ENCODE assay signal across 34 cellular contexts in the genomic region with DNA sequence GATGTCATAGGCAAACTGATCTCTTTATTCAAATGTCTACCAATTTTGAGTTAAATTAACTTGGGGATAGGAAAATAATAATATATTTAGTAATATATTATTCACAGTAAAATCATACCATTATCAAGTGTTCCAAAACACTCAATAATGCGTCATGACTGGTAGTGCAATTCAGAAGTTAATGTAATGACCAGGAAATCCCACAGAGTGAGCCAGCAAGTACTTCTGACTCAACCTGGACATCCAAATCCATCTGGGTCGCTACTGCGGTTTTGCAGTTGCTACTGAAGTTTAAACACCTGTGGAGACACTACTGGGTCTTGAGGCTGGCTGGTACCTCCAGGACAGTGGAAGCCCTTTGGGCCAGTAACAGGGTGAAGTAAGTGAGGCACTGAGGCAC. TPM values are rescaled to one million over a fixed set of nuclear protein-coding genes. Genes with fewer than 3 reads are reported as not detected.
DNase-seq lines count a peak whose midpoint lies in the region; FAIRE-seq and TF ChIP-seq lines count a peak whose summit lies in the region.
"Had no signal": no experiment of that assay in that cellular context is flagged by ENCODE, and none has a peak within 500 bp of the region (broad histone marks: within the 10 kb centered on the region; RNA-seq: fewer than 3 reads in every experiment).

No MANE protein-coding gene starts in this region.

- H3K79me1 ChIP-seq in trophoblast cell (ENCODE audit: low read length), result no peaks in the 10 kb centered on the region

- H2AK5ac ChIP-seq in trophoblast cell (ENCODE audit: low read length), result no peak overlapping the region

- no peak overlapping the region for H4K91ac ChIP-seq in trophoblast cell (ENCODE audit: low read depth, low read length)

- H3K4me2 ChIP-seq in astrocyte (ENCODE audit: low read length) (no peak overlapping the region), trophoblast cell (ENCODE audit: low read length) (no peak overlapping the region)

- H3K4me3 ChIP-seq in breast epithelium, result no peak overlapping the region
- H3K4me3 ChIP-seq in astrocyte (ENCODE audit: insufficient read depth, low read depth, low read length), result no peak overlapping the region
- no peak overlapping the region for H3K4me3 ChIP-seq in fibroblast of mammary gland (ENCODE audit: control insufficient read depth, low read depth, low read length)
- H3K4me3 ChIP-seq in trophoblast cell (ENCODE audit: low read depth, low read length), result no peak overlapping the region
- H3K4me3 ChIP-seq: gastrocnemius medialis, lower lobe of right lung, prostate gland, right lobe of liver, transverse colon had no signal

- BruUV-seq in MCF 10A (replicated peaks; lab: Mats Ljungman, UMichigan), result no TSS peak

- FAIRE-seq in astrocyte (lab: Jason Lieb, UNC) (no peak), GM12892 (lab: Jason Lieb, UNC) (no peak)

- no peaks in the 10 kb centered on the region for H4K20me1 ChIP-seq in astrocyte (ENCODE audit: insufficient read depth, low read length)

- H3K27ac ChIP-seq in breast epithelium (no peak overlapping the region), astrocyte (ENCODE audit: low read depth, low read length) (no peak overlapping the region), trophoblast cell (ENCODE audit: low read depth, low read length) (no peak overlapping the region)
- H3K27ac ChIP-seq: 22Rv1, gastrocnemius medialis, HL-60, lower lobe of right lung, prostate gland, right lobe of liver, transverse colon, VCaP had no signal

- H3K14ac ChIP-seq in trophoblast cell (ENCODE audit: low read length), result no peak overlapping the region

- H3K4me3 Mint-ChIP-seq in MCF 10A (ENCODE audit: unreplicated experiment) (no peak overlapping the region), astrocyte (ENCODE audit: unreplicated experiment) (no peak overlapping the region)
- H3K4me3 Mint-ChIP-seq: activated naive CD4-positive, alpha-beta T cell treated with anti-CD3 and anti-CD28 coated beads, Interleukin-2, amount 50 U/mL, for 24 hours; effector memory CD8-positive, alpha-beta T cell; naive thymus-derived CD8-positive, alpha-beta T cell had no signal

- H3K9me3 Mint-ChIP-seq in MCF 10A (ENCODE audit: unreplicated experiment) (no peaks in the 10 kb centered on the region), astrocyte (ENCODE audit: unreplicated experiment) (no peaks in the 10 kb centered on the region)
- H3K9me3 Mint-ChIP-seq: activated naive CD4-positive, alpha-beta T cell treated with anti-CD3 and anti-CD28 coated beads, Interleukin-2, amount 50 U/mL, for 24 hours; effector memory CD8-positive, alpha-beta T cell; naive thymus-derived CD8-positive, alpha-beta T cell had no signal

- TF ChIP-seq POLR2A in breast epithelium (IDR thresholded peaks at IDR 0.05), result no peak
- no peak for TF ChIP-seq POLR2A in GM12892 (IDR thresholded peaks at IDR 0.05; ENCODE audit: low read depth, low read length)

- H3K27me3 ChIP-seq in breast epithelium (no peaks in the 10 kb centered on the region), astrocyte (ENCODE audit: insufficient read depth, low read length) (no peaks in the 10 kb centered on the region), trophoblast cell (ENCODE audit: insufficient read depth, low read length) (no peaks in the 10 kb centered on the region)
- H3K27me3 ChIP-seq: gastrocnemius medialis, right lobe of liver, transverse colon had no signal

- H3K79me2 ChIP-seq in astrocyte (ENCODE audit: insufficient read depth, low read length), result no peaks in the 10 kb centered on the region
- no peaks in the 10 kb centered on the region for H3K79me2 ChIP-seq in trophoblast cell (ENCODE audit: control insufficient read depth, insufficient read depth, low read length, poor library complexity)

- H4K8ac ChIP-seq in trophoblast cell (ENCODE audit: low read depth, low read length), result no peak overlapping the region

- H3K23ac ChIP-seq in trophoblast cell (ENCODE audit: low read length), result no peak overlapping the region

- H3K4me1 Mint-ChIP-seq in MCF 10A (ENCODE audit: insufficient read depth, unreplicated experiment) (peaks cover 16% of the 10 kb centered on the region), astrocyte (ENCODE audit: low read depth, unreplicated experiment) (no peaks in the 10 kb centered on the region)

- no peak overlapping the region for H3K4ac ChIP-seq in trophoblast cell (ENCODE audit: low read depth, low read length)

- no peak overlapping the region for H3K18ac ChIP-seq in trophoblast cell (ENCODE audit: low read length)

- no CpG with 5 or more reads among the region's 3 CpGs for WGBS in trophoblast cell (ENCODE audit: extremely low coverage, insufficient coverage, insufficient read length)

- no peak overlapping the region for H2BK120ac ChIP-seq in trophoblast cell (ENCODE audit: insufficient read depth, low read length, poor library complexity)

- no peaks in the 10 kb centered on the region for H3K27me3 Mint-ChIP-seq in MCF 10A (ENCODE audit: insufficient read depth, unreplicated experiment)
- no peaks in the 10 kb centered on the region for H3K27me3 Mint-ChIP-seq in astrocyte (ENCODE audit: low read depth, unreplicated experiment)
- H3K27me3 Mint-ChIP-seq: activated naive CD4-positive, alpha-beta T cell treated with anti-CD3 and anti-CD28 coated beads, Interleukin-2, amount 50 U/mL, for 24 hours; effector memory CD8-positive, alpha-beta T cell; naive thymus-derived CD8-positive, alpha-beta T cell had no signal

- no peak overlapping the region for H2BK5ac ChIP-seq in trophoblast cell (ENCODE audit: low read depth, low read length, poor library complexity)

- intact Hi-C loops in MCF 10A (cut with micrococcal nuclease) (no loop called here), breast epithelium (cut with DNase I; ENCODE audit: low total_unique reads) (no loop called here)

- H2AFZ ChIP-seq in astrocyte (ENCODE audit: low read depth, low read length), result no peak overlapping the region
- H2AFZ ChIP-seq in trophoblast cell (ENCODE audit: insufficient read depth, low read length, poor library complexity), result no peak overlapping the region

- H3K36me3 Mint-ChIP-seq in MCF 10A (ENCODE audit: insufficient read depth, unreplicated experiment) (peaks cover 32% of the 10 kb centered on the region), astrocyte (ENCODE audit: low read depth, unreplicated experiment) (peaks cover 2% of the 10 kb centered on the region)

- H3K4me1 ChIP-seq in breast epithelium (no peaks in the 10 kb centered on the region), astrocyte (ENCODE audit: insufficient read depth, low read length) (no peaks in the 10 kb centered on the region), trophoblast cell (ENCODE audit: control insufficient read depth in 1 of 2, insufficient read depth in 2 of 2, low read length in 2 of 2) (no peaks in the 10 kb centered on the region)
- H3K4me1 ChIP-seq: gastrocnemius medialis, lower lobe of right lung, prostate gland, right lobe of liver, transverse colon had no signal

- POLR2A ChIA-PET in MCF 10A (lab: Yijun Ruan, JAX), result interaction anchor here (1.4 kb wide), 1 partner anchor 45 kb away, joined by 4 read pairs; the partner anchor contains the start of gene DPYD

- TF ChIP-seq CTCF in MCF 10A (IDR thresholded peaks at IDR 0.05; ENCODE audit: unreplicated experiment), result no peak
- no peak for TF ChIP-seq CTCF in breast epithelium (IDR thresholded peaks at IDR 0.05)
- no peak for TF ChIP-seq CTCF in astrocyte (IDR thresholded peaks at IDR 0.05; ENCODE audit: insufficient read depth, low read depth, low read length)
- TF ChIP-seq CTCF in fibroblast of mammary gland (conservative IDR thresholded peaks at IDR 0.05; ENCODE audit: control insufficient read depth, insufficient read depth, low read depth, low read length), result no peak

- H3K36me3 ChIP-seq in breast epithelium (no peaks in the 10 kb centered on the region), astrocyte (ENCODE audit: insufficient read depth, low read length) (no peaks in the 10 kb centered on the region), trophoblast cell (ENCODE audit: control insufficient read depth in 1 of 2, insufficient read depth in 2 of 2, low read length in 2 of 2) (no peaks in the 10 kb centered on the region)
- H3K36me3 ChIP-seq: prostate gland, transverse colon had no signal

- no peak overlapping the region for H3K9ac ChIP-seq in astrocyte (ENCODE audit: low read length)
- H3K9ac ChIP-seq in trophoblast cell (ENCODE audit: low read length), result no peak overlapping the region

- H3K9me3 ChIP-seq in breast epithelium, result no peaks in the 10 kb centered on the region
- H3K9me3 ChIP-seq in astrocyte (ENCODE audit: insufficient read depth, low read depth, low read length), result no peaks in the 10 kb centered on the region
- H3K9me3 ChIP-seq in trophoblast cell (ENCODE audit: insufficient read depth, low read depth, low read length), result no peaks in the 10 kb centered on the region
- H3K9me3 ChIP-seq: gastrocnemius medialis, lower lobe of right lung, prostate gland, right lobe of liver, transverse colon had no signal

- no peak overlapping the region for H4K12ac ChIP-seq in trophoblast cell (ENCODE audit: low read depth, low read length)

- H3K27ac Mint-ChIP-seq in MCF 10A (ENCODE audit: low read depth, unreplicated experiment) (no peak overlapping the region), astrocyte (ENCODE audit: unreplicated experiment) (no peak overlapping the region)
- H3K27ac Mint-ChIP-seq: activated naive CD4-positive, alpha-beta T cell treated with anti-CD3 and anti-CD28 coated beads, Interleukin-2, amount 50 U/mL, for 24 hours; effector memory CD8-positive, alpha-beta T cell; naive thymus-derived CD8-positive, alpha-beta T cell had no signal

- H2BK12ac ChIP-seq in trophoblast cell (ENCODE audit: low read length), result no peak overlapping the region

- CTCF ChIA-PET in MCF 10A (lab: Yijun Ruan, JAX), result no interaction called here

- DNase-seq in MCF 10A (ENCODE audit: unreplicated experiment) (peak; percentile 71), breast epithelium (ENCODE audit: low spot score in 2 of 2) (no peak), astrocyte (ENCODE audit: low read depth) (peak; percentile 55), fibroblast of mammary gland (ENCODE audit: low read depth) (peak; percentile 88), NK-92 (lab: John Stamatoyannopoulos, UW; ENCODE audit: unreplicated experiment) (no peak), GM12892 (ENCODE audit: insufficient read length) (no peak), trophoblast cell (no peak), kidney glomerular epithelial cell (lab: John Stamatoyannopoulos, UW) (no peak)
- DNase-seq: activated CD4-positive, alpha-beta T cell treated with anti-CD3 and anti-CD28 coated beads for 48 hours; activated CD8-positive, alpha-beta memory T cell treated with anti-CD3 and anti-CD28 coated beads for 24 hours; amygdala; Calu3; DMS79 treated with DMSO at 0.1 percent for 48 hours; effector memory CD8-positive, alpha-beta T cell; erythroblast; gastrocnemius medialis; GOT3; lower lobe of right lung; naive thymus-derived CD8-positive, alpha-beta T cell; NCI-H1436 treated with DMSO at 0.1 percent for 48 hours; NCI-H2081 treated with DMSO at 0.1 percent for 48 hours; NCI-H226; NCI-H526 treated with DMSO at 0.1 percent for 48 hours; nucleus accumbens; right lobe of liver; SIG-M5; stimulated activated CD4-positive, alpha-beta T cell treated with anti-CD3 and anti-CD28 coated beads, Interleukin-4, amount 100 ng/mL, for 24 hours; T-helper 9 cell; transverse colon had no signal

RNA-seq across cellular contexts. Expression of gene DPYD, which starts 44.8 kb away (rescaled TPM):
- total RNA-seq in MCF 10A (2022), result 37.4 and 48.2 TPM in 2 replicates
- 10 to 100 TPM; 56.4 to 95.1 (median 58.1) TPM for total RNA-seq in breast epithelium
- total RNA-seq in astrocyte, result 7.5 and 8.8 TPM in 2 replicates
- polyA plus RNA-seq in GM12892 (2012; ENCODE audit: missing spikeins), result 0.21 TPM
- 0.05 and 0.12 TPM in 2 replicates for polyA plus RNA-seq in trophoblast cell (2013)

Comparison
In these comparisons a context has a peak if more than half of its experiments do, and no peak if none do; other contexts are left out.
1. DNase-seq: peak in MCF 10A (single experiment), astrocyte (single experiment) and fibroblast of mammary gland (single experiment); none in breast epithelium (0 of 2), NK-92 (single experiment), GM12892 (single experiment), trophoblast cell (0 of 2) and kidney glomerular epithelial cell (single experiment).